8 cellular contexts compared by ENCODE assay signal in genomic region chr16:4270595-4270994, GRCh38. TPM values are rescaled to one million over a fixed set of nuclear protein-coding genes. Genes with fewer than 3 reads are reported as not detected.
DNase-seq lines count a peak whose midpoint lies in the region; TF ChIP-seq lines count a peak whose summit lies in the region.
"Had no signal": no experiment of that assay in that cellular context is flagged by ENCODE, and none has a peak within 500 bp of the region (broad histone marks: within the 10 kb centered on the region; RNA-seq: fewer than 3 reads in every experiment).

No MANE protein-coding gene starts in this region.

- H3K79me2 ChIP-seq in fibroblast of lung (ENCODE audit: control insufficient read depth, insufficient read depth, low read length), result peaks cover 20% of the 10 kb centered on the region

- H3K27ac ChIP-seq in SJCRH30 (no peak overlapping the region), fibroblast of lung (ENCODE audit: insufficient read depth, low read length) (no peak overlapping the region)

- H3K4me3 ChIP-seq in H7 (ENCODE audit: insufficient read depth, low read depth, low read length), result peak overlapping the region; percentile 89; the same call in 1 of the 2 replicates
- peak overlapping the region; percentile 100 for H3K4me3 ChIP-seq in SJCRH30
- peak overlapping the region in 3 of 4 experiments; percentile 84 to 88 (median 86) for H3K4me3 ChIP-seq in fibroblast of lung (replicated peaks in 1 of 4; ENCODE audit: control extremely low read depth in 1 of 4, insufficient read depth in 1 of 4, low read depth in 3 of 4, low read length in 4 of 4)
- peak overlapping the region; percentile 96 for H3K4me3 ChIP-seq in skeletal muscle satellite cell (ENCODE audit: low read length)

- H3K9me3 ChIP-seq in SJCRH30 (replicated peaks), result no peaks in the 10 kb centered on the region
- H3K9me3 ChIP-seq in fibroblast of lung (ENCODE audit: control insufficient read depth, insufficient read depth, low read depth, low read length), result no peaks in the 10 kb centered on the region
- no peaks in the 10 kb centered on the region for H3K9me3 ChIP-seq in skeletal muscle satellite cell (replicated peaks; ENCODE audit: low read length)

- H3K9ac ChIP-seq in fibroblast of lung (ENCODE audit: insufficient read depth, low read length) (no peak overlapping the region), skeletal muscle satellite cell (ENCODE audit: low read depth, low read length) (peak overlapping the region; percentile 92)

- no peaks in the 10 kb centered on the region for H3K27me3 ChIP-seq in H7 (ENCODE audit: control insufficient read depth, insufficient read depth, low read length)
- H3K27me3 ChIP-seq in SJCRH30, result no peaks in the 10 kb centered on the region
- no peaks in the 10 kb centered on the region for H3K27me3 ChIP-seq in fibroblast of lung (ENCODE audit: control insufficient read depth, insufficient read depth, low read length)
- H3K27me3 ChIP-seq in skeletal muscle satellite cell (ENCODE audit: control insufficient read depth, insufficient read depth, low read length), result no peaks in the 10 kb centered on the region

- no peak for TF ChIP-seq CTCF in fibroblast of lung (conservative IDR thresholded peaks at IDR 0.05 in 1 of 2, IDR thresholded peaks at IDR 0.05 in 1 of 2; ENCODE audit: low read depth in 1 of 2, low read length in 2 of 2)

- no peaks in the 10 kb centered on the region; the same call in 1 of the 2 replicates for H3K36me3 ChIP-seq in H7 (replicated peaks; ENCODE audit: control insufficient read depth, insufficient read depth, low read length)
- H3K36me3 ChIP-seq in SJCRH30, result peaks cover 9% of the 10 kb centered on the region; the same call in 1 of the 2 replicates
- H3K36me3 ChIP-seq in fibroblast of lung (ENCODE audit: control insufficient read depth, insufficient read depth, low read length), result peaks cover 3% of the 10 kb centered on the region
- no peaks in the 10 kb centered on the region for H3K36me3 ChIP-seq in skeletal muscle satellite cell (ENCODE audit: insufficient read depth, low read length)

- no peak overlapping the region for H2AFZ ChIP-seq in fibroblast of lung (ENCODE audit: low read length)

- H3K4me2 ChIP-seq in fibroblast of lung (ENCODE audit: extremely low read depth, insufficient read depth, low read length), result peak overlapping the region; percentile 99
- peak overlapping the region; percentile 100 for H3K4me2 ChIP-seq in skeletal muscle satellite cell (ENCODE audit: low read length)

- DNase-seq in H7, result peak; percentile 38
- DNase-seq in SJCRH30, result no peak
- DNase-seq in fibroblast of lung (ENCODE audit: low read depth in 2 of 2), result no peak
- no peak for DNase-seq in islet precursor cell
- no peak for DNase-seq in HuH-7.5 (ENCODE audit: low spot score)
- no peak for DNase-seq in D341Med (ENCODE audit: low spot score)

- no peaks in the 10 kb centered on the region for H4K20me1 ChIP-seq in fibroblast of lung (ENCODE audit: control insufficient read depth, extremely low read depth, insufficient read depth, low read length)

- H3K4me1 ChIP-seq in SJCRH30, result no peaks in the 10 kb centered on the region
- H3K4me1 ChIP-seq in fibroblast of lung (ENCODE audit: control insufficient read depth, extremely low read depth, insufficient read depth, low read length), result peaks cover 7% of the 10 kb centered on the region
- H3K4me1 ChIP-seq in skeletal muscle satellite cell (ENCODE audit: control insufficient read depth, insufficient read depth, low read length), result peaks cover 21% of the 10 kb centered on the region

RNA-seq across cellular contexts. Expression of gene TFAP4, which starts 2.2 kb away (rescaled TPM):
- total RNA-seq in H7 (2014; rRNA removed; shearing (Covaris generic)), result 34.7 and 45.0 TPM in 2 replicates
- total RNA-seq in SJCRH30 (2014; rRNA removed; shearing (Covaris generic)), result 31.2 and 34.1 TPM in 2 replicates
- 8.2 and 8.9 TPM in 2 replicates for total RNA-seq in fibroblast of lung
- polyA plus RNA-seq in fibroblast of lung, result 3.5 and 6.6 TPM in 2 replicates
- 6.8 and 9.5 TPM in 2 replicates for polyA plus RNA-seq in fibroblast of lung (2012)
- 7.0 and 9.8 TPM in 2 replicates for polyA minus RNA-seq in fibroblast of lung (ENCODE audit: low replicate concordance)
- 10.1 and 12.5 TPM in 2 replicates for total RNA-seq in skeletal muscle satellite cell (2012; rRNA removed)

RNA-seq across cellular contexts. Expression of gene SRL, which starts 28.7 kb away (rescaled TPM):
- total RNA-seq in H7 (2014; rRNA removed; shearing (Covaris generic)), result 0.07 TPM in 1 of 2 replicates, not detected in the other
- 68.3 and 71.0 TPM in 2 replicates for total RNA-seq in SJCRH30 (2014; rRNA removed; shearing (Covaris generic))
- total RNA-seq in fibroblast of lung, result under 0.01 and 0.17 TPM in 2 replicates
- polyA plus RNA-seq in fibroblast of lung, result 0.07 TPM in 2 replicates
- polyA plus RNA-seq in fibroblast of lung (2012), result 0.03 and 0.06 TPM in 2 replicates
- polyA minus RNA-seq in fibroblast of lung (ENCODE audit: low replicate concordance), result not detected in 2 replicates
- total RNA-seq in skeletal muscle satellite cell (2012; rRNA removed), result 0.66 TPM in 1 of 2 replicates, not detected in the other
- total RNA-seq: SK-MEL-5 had no signal

RNA-seq across cellular contexts. Expression of gene GLIS2, which starts 45.3 kb away (rescaled TPM):
- total RNA-seq in H7 (2014; rRNA removed; shearing (Covaris generic)), result 1.5 and 2.7 TPM in 2 replicates
- total RNA-seq in SJCRH30 (2014; rRNA removed; shearing (Covaris generic)), result 1.6 and 1.9 TPM in 2 replicates
- 2.6 and 4.0 TPM in 2 replicates for total RNA-seq in fibroblast of lung
- polyA plus RNA-seq in fibroblast of lung, result 5.6 and 6.0 TPM in 2 replicates
- polyA plus RNA-seq in fibroblast of lung (2012), result 18.6 and 23.8 TPM in 2 replicates
- 23.4 and 23.6 TPM in 2 replicates for polyA minus RNA-seq in fibroblast of lung (ENCODE audit: low replicate concordance)
- 1.5 and 2.0 TPM in 2 replicates for total RNA-seq in skeletal muscle satellite cell (2012; rRNA removed)

Comparison
In these comparisons a context has a peak if more than half of its experiments do, and no peak if none do; other contexts are left out.
1. RNA of gene SRL, which starts 28.7 kb away (total RNA-seq): 68.3 to 71.0 TPM in SJCRH30; under 0.01 to 0.17 TPM in fibroblast of lung and 0.07 TPM in H7; every median in the first group is over 10 times any median in the second.
2. Peak in every context shown above with its lines, with median percentiles within 50 percentile points of each other: H3K4me3 ChIP-seq.